25 cellular contexts compared by ENCODE assay signal in the genomic region with DNA sequence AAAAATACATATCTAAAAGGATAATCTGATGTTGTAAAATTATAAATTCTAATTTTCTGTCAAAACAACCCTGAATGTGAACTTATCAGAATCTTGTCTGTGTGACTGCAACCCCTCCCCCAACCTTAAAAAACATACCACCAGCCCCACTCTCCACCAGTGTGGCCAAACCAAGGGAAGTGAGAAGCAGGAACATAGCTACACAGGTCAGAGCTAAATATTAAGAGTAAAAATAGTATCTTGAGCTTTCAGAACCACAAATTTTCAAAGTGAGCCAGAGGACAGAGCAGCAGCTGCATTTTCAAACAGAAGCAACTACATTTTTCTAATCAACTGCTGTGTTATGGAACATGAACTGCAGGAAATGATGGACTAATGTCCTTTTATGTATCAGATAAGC.
"Had no signal": no experiment of that assay in that cellular context is flagged by ENCODE, and none has a peak within 500 bp of the region (broad histone marks: within the 10 kb centered on the region; RNA-seq: fewer than 3 reads in every experiment).

No MANE protein-coding gene starts in this region.

- H2AFZ ChIP-seq: hepatocyte had no signal

- DNase-seq: activated CD4-positive, alpha-beta T cell treated with anti-CD3 and anti-CD28 coated beads for 1 hour; activated CD8-positive, alpha-beta memory T cell treated with anti-CD3 and anti-CD28 coated beads for 24 hours; activated CD8-positive, alpha-beta memory T cell treated with anti-CD3 and anti-CD28 coated beads, Interleukin-2, amount 50 U/mL, for 48 hours; activated naive CD4-positive, alpha-beta T cell treated with Interleukin-2 at 50 U/mL for 16 hours; activated naive CD8-positive, alpha-beta T cell treated with anti-CD3 and anti-CD28 coated beads, Interleukin-2, amount 10 ng/mL, durations not matched to agents 7 days and 5 days; activated T-cell treated with anti-CD3 and anti-CD28 coated beads, Interleukin-2, amount 50 U/mL, for 4 hours; amniotic stem cell; dorsolateral prefrontal cortex; effector memory CD8-positive, alpha-beta T cell; foreskin melanocyte; kidney glomerular epithelial cell; left lung; naive thymus-derived CD4-positive, alpha-beta T cell; retina; stimulated activated CD4-positive, alpha-beta T cell treated with anti-CD3 and anti-CD28 coated beads, Interleukin-2, amount 100 ng/mL, for 48 hours; stimulated activated CD8-positive, alpha-beta memory T cell treated with anti-CD3 and anti-CD28 coated beads, Interleukin-4, amount 100 ng/mL, for 48 hours; stimulated activated naive B cell treated with anti-CD40 and anti-IgM and Interleukin-4, amounts not matched to agents 10 μg/mL and 1 μg/mL and 100 μg/mL, for 72 hours; transverse colon had no signal

- H3K36me3 Mint-ChIP-seq: activated naive CD8-positive, alpha-beta T cell treated with anti-CD3 and anti-CD28 coated beads, Interleukin-2, amount 10 ng/mL, durations not matched to agents 7 days and 5 days; stimulated activated naive B cell treated with anti-CD40 and anti-IgM and Interleukin-4, amounts not matched to agents 10 μg/mL and 1 μg/mL and 100 μg/mL, for 72 hours had no signal

- H3K36me3 ChIP-seq: breast epithelium, left lung, transverse colon had no signal

- H3K4me3 Mint-ChIP-seq: activated naive CD8-positive, alpha-beta T cell treated with anti-CD3 and anti-CD28 coated beads, Interleukin-2, amount 10 ng/mL, durations not matched to agents 7 days and 5 days; activated T-cell treated with anti-CD3 and anti-CD28 coated beads, Interleukin-2, amount 50 U/mL, for 4 hours; central memory CD8-positive, alpha-beta T cell; effector memory CD8-positive, alpha-beta T cell; naive thymus-derived CD4-positive, alpha-beta T cell; neural crest cell; stimulated activated naive B cell treated with anti-CD40 and anti-IgM and Interleukin-4, amounts not matched to agents 10 μg/mL and 1 μg/mL and 100 μg/mL, for 72 hours had no signal

- H3K79me2 ChIP-seq: hepatocyte had no signal

- H3K27ac Mint-ChIP-seq: activated naive CD8-positive, alpha-beta T cell treated with anti-CD3 and anti-CD28 coated beads, Interleukin-2, amount 10 ng/mL, durations not matched to agents 7 days and 5 days; effector memory CD8-positive, alpha-beta T cell; naive thymus-derived CD4-positive, alpha-beta T cell; progenitor cell of endocrine pancreas; stimulated activated naive B cell treated with anti-CD40 and anti-IgM and Interleukin-4, amounts not matched to agents 10 μg/mL and 1 μg/mL and 100 μg/mL, for 72 hours had no signal

- H3K27ac ChIP-seq: breast epithelium, dorsolateral prefrontal cortex, hepatocyte, left lung, transverse colon had no signal

- H3K4me1 ChIP-seq: breast epithelium, left lung had no signal

- H3K27me3 Mint-ChIP-seq: central memory CD8-positive, alpha-beta T cell; effector memory CD8-positive, alpha-beta T cell; stimulated activated naive B cell treated with anti-CD40 and anti-IgM and Interleukin-4, amounts not matched to agents 10 μg/mL and 1 μg/mL and 100 μg/mL, for 72 hours had no signal

- H3K4me1 Mint-ChIP-seq: activated naive CD8-positive, alpha-beta T cell treated with anti-CD3 and anti-CD28 coated beads, Interleukin-2, amount 10 ng/mL, durations not matched to agents 7 days and 5 days; central memory CD8-positive, alpha-beta T cell; naive thymus-derived CD4-positive, alpha-beta T cell; neural crest cell; stimulated activated naive B cell treated with anti-CD40 and anti-IgM and Interleukin-4, amounts not matched to agents 10 μg/mL and 1 μg/mL and 100 μg/mL, for 72 hours had no signal

- ATAC-seq: activated T-cell treated with anti-CD3 and anti-CD28 coated beads, Interleukin-2, amount 50 U/mL, for 4 hours; effector memory CD8-positive, alpha-beta T cell; esophagus mucosa; left lung; naive thymus-derived CD4-positive, alpha-beta T cell; stimulated activated naive B cell treated with anti-CD40 and anti-IgM and Interleukin-4, amounts not matched to agents 10 μg/mL and 1 μg/mL and 100 μg/mL, for 72 hours had no signal

- H3K27me3 ChIP-seq: breast epithelium, dorsolateral prefrontal cortex, hepatocyte, left lung, transverse colon had no signal

- H3K4me3 ChIP-seq: breast epithelium, dorsolateral prefrontal cortex, hepatocyte, left lung, lung, transverse colon had no signal

- H3K4me2 ChIP-seq: hepatocyte had no signal
